ENCODE assay signal across 8 cellular contexts in genomic region chr1:223133301-223133823, GRCh38. TPM values are rescaled to one million over a fixed set of nuclear protein-coding genes. Genes with fewer than 3 reads are reported as not detected.
DNase-seq lines count a peak whose midpoint lies in the region; ATAC-seq, FAIRE-seq and TF ChIP-seq lines count a peak whose summit lies in the region.

No MANE protein-coding gene starts in this region.

- intact Hi-C loops in dorsolateral prefrontal cortex (cut with DNase I), result loop anchor here (2.0 to 5.0 kb wide), 3 partner anchors 111 to 549 kb away; partner anchors contain the start of gene SUSD4 (in 1 of the 2)
- intact Hi-C loops in pancreas (cut with DNase I), result loop anchor here in 2 of 3 donors (5.0 to 10.0 kb wide), 2 partner anchors 549 to 551 kb away; no protein-coding TSS in a partner anchor

- DNase-seq in dorsolateral prefrontal cortex (no peak), pancreas (no peak), NCI-H2081 (lab: John Stamatoyannopoulos, UW) (no peak), HPDE6-E6E7 (ENCODE audit: extremely low spot score) (no peak), NK-92 (lab: John Stamatoyannopoulos, UW; ENCODE audit: unreplicated experiment) (no peak)

- TF ChIP-seq CTCF in GM12872 (IDR thresholded peaks at IDR 0.05; ENCODE audit: insufficient read depth, low read depth, low read length), result peak; percentile 88; the same call in 2 of the 3 replicates
- peak in 1 of 56 donors; percentile 87 for TF ChIP-seq CTCF in dorsolateral prefrontal cortex (IDR thresholded peaks at IDR 0.05 in 54 of 56, conservative IDR thresholded peaks at IDR 0.05 in 2 of 56; ENCODE audit: low read depth in 1 of 56, partially characterized antibody in 56 of 56)
- TF ChIP-seq CTCF in pancreas (IDR thresholded peaks at IDR 0.05), result peak in 1 of 4 donors; percentile 92

- H3K4me3 ChIP-seq in dorsolateral prefrontal cortex (peak overlapping the region in 57 of 59 donors; percentile 22 to 66 (median 49)), pancreas (peak overlapping the region in 2 of 4 donors; percentile 32 to 44)

- H3K27me3 ChIP-seq in dorsolateral prefrontal cortex (peaks cover 0 to 56% (median 3%) of the 10 kb centered on the region in 45 donors), pancreas (no peaks in the 10 kb centered on the region)

- no peak for FAIRE-seq in pancreas (lab: Jason Lieb, UNC)

- 15 to 16% methylated on average over 15 of the region's 15 CpGs for WGBS in pancreas, 2 donors

- ATAC-seq in HG03159 (IDR thresholded peaks at IDR 0.05; ENCODE audit: unreplicated experiment), result peak; percentile 11
- ATAC-seq in pancreas, result peak in 2 of 4 donors; percentile 4 to 9
- no peak for ATAC-seq in GM19452 (IDR thresholded peaks at IDR 0.05; ENCODE audit: unreplicated experiment)

- no peaks in the 10 kb centered on the region for H3K36me3 ChIP-seq in pancreas

- no peaks in the 10 kb centered on the region for H3K9me3 ChIP-seq in pancreas

- H3K4me1 ChIP-seq in pancreas, result peaks cover 3 to 17% (median 6%) of the 10 kb centered on the region in 3 donors

- H3K27ac ChIP-seq in dorsolateral prefrontal cortex (peak overlapping the region in 5 of 59 donors; percentile 26 to 69 (median 31)), pancreas (peak overlapping the region in 3 of 4 donors; percentile 46 to 85 (median 59))

RNA-seq across cellular contexts. Expression of gene TLR5, which starts 9.7 kb away (rescaled TPM):
- total RNA-seq in dorsolateral prefrontal cortex, result 10 to 100 TPM in 6 of 120 experiments, 1 to 10 TPM in 114; 1.0 to 14.6 (median 4.0) TPM
- total RNA-seq in pancreas, result 10 to 100 TPM in 1 of 6 donors, 1 to 10 TPM in 5; 2.4 to 15.2 (median 4.8) TPM
- 1 to 10 TPM; 2.9 to 4.8 TPM for polyA plus RNA-seq in pancreas
